In the genomic region with DNA sequence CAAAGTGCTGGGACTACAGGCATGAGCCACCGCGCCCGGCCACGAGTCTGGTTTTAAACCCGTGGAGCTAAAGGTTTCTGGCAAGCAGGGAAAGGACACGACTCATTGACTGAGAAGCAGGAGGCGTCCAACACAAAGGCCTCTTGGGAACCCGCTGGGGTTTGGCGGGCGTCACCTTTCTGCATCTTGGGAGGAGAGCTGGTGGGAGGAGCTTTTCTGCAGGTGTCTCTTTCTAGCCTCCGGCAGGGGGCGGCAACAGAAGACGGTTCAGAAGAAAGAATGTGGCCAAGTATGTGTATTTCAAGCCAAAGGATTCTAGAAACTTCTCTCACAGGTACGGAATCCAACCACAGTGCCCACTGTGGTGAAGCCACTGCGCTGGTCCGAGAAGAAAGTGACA, we compare ENCODE assay signal across 1 cellular context.
TF ChIP-seq lines count a peak whose summit lies in the region.

No MANE protein-coding gene starts in this region.

TF ChIP-seq in GM12878, 131 proteins besides CTCF, POLR2A, EP300 and RAD21 (continued from another document):
- TF ChIP-seq FOS (IDR thresholded peaks at IDR 0.05; ENCODE audit: borderline replicate concordance, extremely low read depth, insufficient read length), result no peak
- TF ChIP-seq SREBF1 (IDR thresholded peaks at IDR 0.05; ENCODE audit: low read length), result no peak
- no peak for TF ChIP-seq LARP7 (IDR thresholded peaks at IDR 0.05)
- no peak for TF ChIP-seq MTA3 (IDR thresholded peaks at IDR 0.05; ENCODE audit: borderline replicate concordance, low read length)
- 0 out of 2 replicates have a peak, but pooled peaks have one; percentile 30 for TF ChIP-seq YY1 (IDR thresholded peaks at IDR 0.05; ENCODE audit: low read depth, low read length)
- no peak for TF ChIP-seq TARDBP (IDR thresholded peaks at IDR 0.05; ENCODE audit: borderline replicate concordance)
- TF ChIP-seq NR2F1 (conservative IDR thresholded peaks at IDR 0.05), result no peak
- TF ChIP-seq YBX1 (IDR thresholded peaks at IDR 0.05), result no peak
- TF ChIP-seq RUNX3 (IDR thresholded peaks at IDR 0.05; ENCODE audit: low read length), result peak; percentile 34; the same call in 1 of the 2 replicates
- TF ChIP-seq, protein P1, sequence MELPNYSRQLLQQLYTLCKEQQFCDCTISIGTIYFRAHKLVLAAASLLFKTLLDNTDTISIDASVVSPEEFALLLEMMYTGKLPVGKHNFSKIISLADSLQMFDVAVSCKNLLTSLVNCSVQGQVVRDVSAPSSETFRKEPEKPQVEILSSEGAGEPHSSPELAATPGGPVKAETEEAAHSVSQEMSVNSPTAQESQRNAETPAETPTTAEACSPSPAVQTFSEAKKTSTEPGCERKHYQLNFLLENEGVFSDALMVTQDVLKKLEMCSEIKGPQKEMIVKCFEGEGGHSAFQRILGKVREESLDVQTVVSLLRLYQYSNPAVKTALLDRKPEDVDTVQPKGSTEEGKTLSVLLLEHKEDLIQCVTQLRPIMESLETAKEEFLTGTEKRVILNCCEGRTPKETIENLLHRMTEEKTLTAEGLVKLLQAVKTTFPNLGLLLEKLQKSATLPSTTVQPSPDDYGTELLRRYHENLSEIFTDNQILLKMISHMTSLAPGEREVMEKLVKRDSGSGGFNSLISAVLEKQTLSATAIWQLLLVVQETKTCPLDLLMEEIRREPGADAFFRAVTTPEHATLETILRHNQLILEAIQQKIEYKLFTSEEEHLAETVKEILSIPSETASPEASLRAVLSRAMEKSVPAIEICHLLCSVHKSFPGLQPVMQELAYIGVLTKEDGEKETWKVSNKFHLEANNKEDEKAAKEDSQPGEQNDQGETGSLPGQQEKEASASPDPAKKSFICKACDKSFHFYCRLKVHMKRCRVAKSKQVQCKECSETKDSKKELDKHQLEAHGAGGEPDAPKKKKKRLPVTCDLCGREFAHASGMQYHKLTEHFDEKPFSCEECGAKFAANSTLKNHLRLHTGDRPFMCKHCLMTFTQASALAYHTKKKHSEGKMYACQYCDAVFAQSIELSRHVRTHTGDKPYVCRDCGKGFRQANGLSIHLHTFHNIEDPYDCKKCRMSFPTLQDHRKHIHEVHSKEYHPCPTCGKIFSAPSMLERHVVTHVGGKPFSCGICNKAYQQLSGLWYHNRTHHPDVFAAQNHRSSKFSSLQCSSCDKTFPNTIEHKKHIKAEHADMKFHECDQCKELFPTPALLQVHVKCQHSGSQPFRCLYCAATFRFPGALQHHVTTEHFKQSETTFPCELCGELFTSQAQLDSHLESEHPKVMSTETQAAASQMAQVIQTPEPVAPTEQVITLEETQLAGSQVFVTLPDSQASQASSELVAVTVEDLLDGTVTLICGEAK (IDR thresholded peaks at IDR 0.05; ENCODE audit: borderline replicate concordance), result no peak
- 0 out of 2 replicates have a peak, but pooled peaks have one; percentile 15 for TF ChIP-seq TCF12 (IDR thresholded peaks at IDR 0.05; ENCODE audit: low read depth, low read length)
- TF ChIP-seq RCOR1 (conservative IDR thresholded peaks at IDR 0.05; ENCODE audit: low read depth, low read length), result no peak
- TF ChIP-seq, protein P2, sequence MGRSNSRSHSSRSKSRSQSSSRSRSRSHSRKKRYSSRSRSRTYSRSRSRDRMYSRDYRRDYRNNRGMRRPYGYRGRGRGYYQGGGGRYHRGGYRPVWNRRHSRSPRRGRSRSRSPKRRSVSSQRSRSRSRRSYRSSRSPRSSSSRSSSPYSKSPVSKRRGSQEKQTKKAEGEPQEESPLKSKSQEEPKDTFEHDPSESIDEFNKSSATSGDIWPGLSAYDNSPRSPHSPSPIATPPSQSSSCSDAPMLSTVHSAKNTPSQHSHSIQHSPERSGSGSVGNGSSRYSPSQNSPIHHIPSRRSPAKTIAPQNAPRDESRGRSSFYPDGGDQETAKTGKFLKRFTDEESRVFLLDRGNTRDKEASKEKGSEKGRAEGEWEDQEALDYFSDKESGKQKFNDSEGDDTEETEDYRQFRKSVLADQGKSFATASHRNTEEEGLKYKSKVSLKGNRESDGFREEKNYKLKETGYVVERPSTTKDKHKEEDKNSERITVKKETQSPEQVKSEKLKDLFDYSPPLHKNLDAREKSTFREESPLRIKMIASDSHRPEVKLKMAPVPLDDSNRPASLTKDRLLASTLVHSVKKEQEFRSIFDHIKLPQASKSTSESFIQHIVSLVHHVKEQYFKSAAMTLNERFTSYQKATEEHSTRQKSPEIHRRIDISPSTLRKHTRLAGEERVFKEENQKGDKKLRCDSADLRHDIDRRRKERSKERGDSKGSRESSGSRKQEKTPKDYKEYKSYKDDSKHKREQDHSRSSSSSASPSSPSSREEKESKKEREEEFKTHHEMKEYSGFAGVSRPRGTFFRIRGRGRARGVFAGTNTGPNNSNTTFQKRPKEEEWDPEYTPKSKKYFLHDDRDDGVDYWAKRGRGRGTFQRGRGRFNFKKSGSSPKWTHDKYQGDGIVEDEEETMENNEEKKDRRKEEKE (IDR thresholded peaks at IDR 0.05), result no peak
